28 cellular contexts compared by ENCODE assay signal in the genomic region with DNA sequence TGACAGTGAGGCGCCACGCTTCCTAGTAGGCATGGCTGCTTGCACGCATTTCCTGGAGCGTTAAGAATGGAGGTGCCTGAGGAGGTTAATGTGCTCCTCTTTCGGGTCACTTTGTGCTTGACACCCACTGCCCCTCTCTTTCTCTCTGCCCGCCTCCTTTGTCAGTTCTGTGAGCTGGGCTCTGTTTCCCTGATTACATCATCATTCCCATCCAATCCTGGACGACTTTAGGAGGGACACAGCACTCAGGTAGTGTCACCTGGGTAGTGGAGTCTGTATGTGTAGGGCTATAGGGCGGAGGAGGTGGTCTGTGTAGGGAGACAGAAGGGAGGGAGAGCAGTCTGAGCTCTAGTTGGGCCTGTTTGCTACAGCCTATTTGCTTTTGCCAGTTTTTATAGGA.
"Had no signal": no experiment of that assay in that cellular context is flagged by ENCODE, and none has a peak within 500 bp of the region (broad histone marks: within the 10 kb centered on the region; RNA-seq: fewer than 3 reads in every experiment).

No MANE protein-coding gene starts in this region.

- H3K4me3 ChIP-seq: ascending aorta, coronary artery, dorsolateral prefrontal cortex, left ventricle myocardium inferior, lung, neural progenitor cell, spleen, transverse colon, uterus had no signal

- H2AFZ ChIP-seq: neural progenitor cell, parathyroid adenoma had no signal

- H3K9me3 Mint-ChIP-seq: activated CD8-positive, alpha-beta T cell treated with anti-CD3 and anti-CD28 coated beads for 36 hours; activated naive CD4-positive, alpha-beta T cell treated with anti-CD3 and anti-CD28 coated beads, Interleukin-2, amount 50 U/mL, for 72 hours; activated T-cell treated with anti-CD3 and anti-CD28 coated beads, Interleukin-2, amount 50 U/mL, for 72 hours; brain; natural killer cell; neural progenitor cell had no signal

- H3K36me3 Mint-ChIP-seq: natural killer cell had no signal

- ATAC-seq: activated CD8-positive, alpha-beta T cell treated with anti-CD3 and anti-CD28 coated beads for 36 hours; activated naive CD4-positive, alpha-beta T cell treated with anti-CD3 and anti-CD28 coated beads, Interleukin-2, amount 50 U/mL, for 72 hours; activated T-cell treated with anti-CD3 and anti-CD28 coated beads, Interleukin-2, amount 50 U/mL, for 72 hours; natural killer cell; right cardiac atrium; T-helper 17 cell had no signal

- H3K4me3 Mint-ChIP-seq: activated CD4-positive, alpha-beta T cell treated with anti-CD3 and anti-CD28 coated beads, Interleukin-2, amount 10 ng/mL, durations not matched to agents 7 days and 5 days; activated CD8-positive, alpha-beta T cell treated with anti-CD3 and anti-CD28 coated beads for 36 hours; activated T-cell treated with anti-CD3 and anti-CD28 coated beads, Interleukin-2, amount 50 U/mL, for 72 hours; brain; natural killer cell; neural progenitor cell; T-helper 17 cell had no signal

- H3K9ac ChIP-seq: neural progenitor cell, parathyroid adenoma had no signal

- H3K36me3 ChIP-seq: ascending aorta, left ventricle myocardium inferior, neural progenitor cell, spleen, transverse colon, uterus, WERI-Rb-1 had no signal

- DNase-seq: activated CD4-positive, alpha-beta T cell treated with anti-CD3 and anti-CD28 coated beads for 1 hour; activated CD4-positive, alpha-beta T cell treated with anti-CD3 and anti-CD28 coated beads, Interleukin-2, amount 10 ng/mL, durations not matched to agents 7 days and 5 days; activated CD8-positive, alpha-beta T cell treated with anti-CD3 and anti-CD28 coated beads for 36 hours; activated naive CD4-positive, alpha-beta T cell; activated T-cell treated with anti-CD3 and anti-CD28 coated beads, Interleukin-2, amount 50 U/mL, for 72 hours; dorsolateral prefrontal cortex; effector memory CD4-positive, alpha-beta T cell; islet precursor cell; left ventricle myocardium inferior; mesendoderm; natural killer cell; occipital lobe; right cardiac atrium; spleen; stimulated activated naive CD4-positive, alpha-beta T cell treated with Interleukin-2 at 50 U/mL for 16 hours; T-helper 17 cell; T1000; transverse colon; uterus; WERI-Rb-1 had no signal

- H3K27ac Mint-ChIP-seq: activated CD4-positive, alpha-beta T cell treated with anti-CD3 and anti-CD28 coated beads, Interleukin-2, amount 10 ng/mL, durations not matched to agents 7 days and 5 days; activated CD8-positive, alpha-beta T cell treated with anti-CD3 and anti-CD28 coated beads for 36 hours; activated T-cell treated with anti-CD3 and anti-CD28 coated beads, Interleukin-2, amount 50 U/mL, for 72 hours; neural progenitor cell had no signal

- H3K4me1 ChIP-seq: ascending aorta, uterus had no signal

- H3K27me3 ChIP-seq: ascending aorta, dorsolateral prefrontal cortex, neural progenitor cell, spleen, transverse colon, uterus had no signal

- H3K27me3 Mint-ChIP-seq: activated CD4-positive, alpha-beta T cell treated with anti-CD3 and anti-CD28 coated beads, Interleukin-2, amount 10 ng/mL, durations not matched to agents 7 days and 5 days; activated CD8-positive, alpha-beta T cell treated with anti-CD3 and anti-CD28 coated beads for 36 hours; brain; T-helper 17 cell had no signal

- H3K27ac ChIP-seq: ascending aorta, coronary artery, dorsolateral prefrontal cortex, left ventricle myocardium inferior, neural progenitor cell, parathyroid adenoma, spleen, transverse colon, uterus, WERI-Rb-1 had no signal

- H3K9me3 ChIP-seq: ascending aorta, left ventricle myocardium inferior, spleen, transverse colon, uterus had no signal

- FAIRE-seq: frontal cortex had no signal

- H3K4me2 ChIP-seq: neural progenitor cell had no signal
